Comparison of ENCODE assay signal across 16 cellular contexts in genomic region chr12:131362290-131363211, GRCh38.
DNase-seq lines count a peak whose midpoint lies in the region; ATAC-seq and TF ChIP-seq lines count a peak whose summit lies in the region.
"Had no signal": no experiment of that assay in that cellular context is flagged by ENCODE, and none has a peak within 500 bp of the region (broad histone marks: within the 10 kb centered on the region; RNA-seq: fewer than 3 reads in every experiment).

No MANE protein-coding gene starts in this region.

- no peak overlapping the region for H3K27ac Mint-ChIP-seq in activated T-helper 17 cell treated with anti-CD3 and anti-CD28 coated beads, Interleukin-2, amount 50 U/mL, for 72 hours
- peak overlapping the region; percentile 34 for H3K27ac Mint-ChIP-seq in neural progenitor cell
- no peak overlapping the region for H3K27ac Mint-ChIP-seq in activated CD4-positive, alpha-beta T cell treated with anti-CD3 and anti-CD28 coated beads for 36 hours
- H3K27ac Mint-ChIP-seq: CD4-positive, CD25-positive, alpha-beta regulatory T cell; GM23338; IgD-negative memory B cell had no signal

- peak; percentile 32 for ATAC-seq in activated T-helper 17 cell treated with anti-CD3 and anti-CD28 coated beads, Interleukin-2, amount 50 U/mL, for 72 hours (replicated peaks)
- ATAC-seq in HG03432 (IDR thresholded peaks at IDR 0.05; ENCODE audit: unreplicated experiment), result no peak
- no peak for ATAC-seq in GM21367 (IDR thresholded peaks at IDR 0.05; ENCODE audit: unreplicated experiment)
- no peak for ATAC-seq in activated CD4-positive, alpha-beta T cell treated with anti-CD3 and anti-CD28 coated beads for 36 hours
- ATAC-seq: GM12878 had no signal

- H3K9me3 ChIP-seq in neural progenitor cell (ENCODE audit: low read depth), result no peaks in the 10 kb centered on the region
- no peaks in the 10 kb centered on the region for H3K9me3 ChIP-seq in smooth muscle cell (replicated peaks; ENCODE audit: low read depth)
- H3K9me3 ChIP-seq: BLaER1 had no signal

- H3F3A ChIP-seq in neural progenitor cell (ENCODE audit: low read depth) (no peaks in the 10 kb centered on the region), smooth muscle cell (ENCODE audit: low read depth) (no peaks in the 10 kb centered on the region)

- H3K27me3 ChIP-seq in neural progenitor cell, result no peaks in the 10 kb centered on the region
- H3K27me3 ChIP-seq in smooth muscle cell (ENCODE audit: low read depth), result no peaks in the 10 kb centered on the region
- H3K27me3 ChIP-seq: BLaER1 had no signal

- H3K27me3 Mint-ChIP-seq in activated T-helper 17 cell treated with anti-CD3 and anti-CD28 coated beads, Interleukin-2, amount 50 U/mL, for 72 hours, result peaks cover 9% of the 10 kb centered on the region
- H3K27me3 Mint-ChIP-seq in neural progenitor cell (ENCODE audit: insufficient read depth, low read depth), result peaks cover 10% of the 10 kb centered on the region
- peaks cover 2% of the 10 kb centered on the region for H3K27me3 Mint-ChIP-seq in activated CD4-positive, alpha-beta T cell treated with anti-CD3 and anti-CD28 coated beads for 36 hours
- H3K27me3 Mint-ChIP-seq: CD4-positive, CD25-positive, alpha-beta regulatory T cell had no signal

- H3K4me2 ChIP-seq in neural progenitor cell (no peak overlapping the region), smooth muscle cell (no peak overlapping the region)
- H3K4me2 ChIP-seq: GM23338 had no signal

- DNase-seq in activated effector memory CD4-positive, alpha-beta T cell treated with anti-CD3 and anti-CD28 coated beads, Interleukin-2, amount 50 U/mL, for 16 hours, result peak; percentile 46
- DNase-seq in activated effector memory CD4-positive, alpha-beta T cell treated with Interleukin-2 at 50 U/mL for 16 hours, result no peak
- DNase-seq in neural progenitor cell (ENCODE audit: low spot score) (no peak), smooth muscle cell (lab: John Stamatoyannopoulos, UW; ENCODE audit: unreplicated experiment) (no peak)
- DNase-seq in activated CD4-positive, alpha-beta T cell treated with anti-CD3 and anti-CD28 coated beads for 36 hours, result no peak
- DNase-seq: AML-193; CD4-positive, CD25-positive, alpha-beta regulatory T cell; H7 had no signal

- H3K9me3 Mint-ChIP-seq in activated T-helper 17 cell treated with anti-CD3 and anti-CD28 coated beads, Interleukin-2, amount 50 U/mL, for 72 hours, result no peaks in the 10 kb centered on the region
- H3K9me3 Mint-ChIP-seq in neural progenitor cell, result peaks cover 3% of the 10 kb centered on the region
- no peaks in the 10 kb centered on the region for H3K9me3 Mint-ChIP-seq in activated CD4-positive, alpha-beta T cell treated with anti-CD3 and anti-CD28 coated beads for 36 hours (ENCODE audit: low read depth)

- H3K36me3 Mint-ChIP-seq in activated T-helper 17 cell treated with anti-CD3 and anti-CD28 coated beads, Interleukin-2, amount 50 U/mL, for 72 hours (ENCODE audit: low read depth), result no peaks in the 10 kb centered on the region
- no peaks in the 10 kb centered on the region for H3K36me3 Mint-ChIP-seq in neural progenitor cell
- H3K36me3 Mint-ChIP-seq in activated CD4-positive, alpha-beta T cell treated with anti-CD3 and anti-CD28 coated beads for 36 hours (ENCODE audit: low read depth), result no peaks in the 10 kb centered on the region
- H3K36me3 Mint-ChIP-seq: CD4-positive, CD25-positive, alpha-beta regulatory T cell; IgD-negative memory B cell had no signal

- no peak for TF ChIP-seq CTCF in neural progenitor cell (IDR thresholded peaks at IDR 0.05)
- no peak for TF ChIP-seq CTCF in smooth muscle cell (IDR thresholded peaks at IDR 0.05; ENCODE audit: borderline replicate concordance, insufficient read depth, poor library complexity, severe bottlenecking)

- intact Hi-C loops in activated CD4-positive, alpha-beta T cell treated with anti-CD3 and anti-CD28 coated beads for 36 hours (cut with DNase I, micrococcal nuclease), result no loop called here

- H4K20me1 ChIP-seq in neural progenitor cell (ENCODE audit: low read depth) (no peaks in the 10 kb centered on the region), smooth muscle cell (ENCODE audit: low read depth) (no peaks in the 10 kb centered on the region)
- H4K20me1 ChIP-seq: BLaER1 had no signal

- no peak overlapping the region for H3K27ac ChIP-seq in neural progenitor cell
- no peak overlapping the region for H3K27ac ChIP-seq in smooth muscle cell (ENCODE audit: low read depth)
- H3K27ac ChIP-seq: 22Rv1, BLaER1 had no signal

- POLR2A ChIA-PET in activated CD4-positive, alpha-beta T cell treated with anti-CD3 and anti-CD28 coated beads for 36 hours (lab: Charles Lee), result no interaction called here

- H3K9ac ChIP-seq in neural progenitor cell (no peak overlapping the region), smooth muscle cell (ENCODE audit: low read depth) (no peak overlapping the region)
- H3K9ac ChIP-seq: BLaER1 had no signal

- H3K4me1 Mint-ChIP-seq in activated T-helper 17 cell treated with anti-CD3 and anti-CD28 coated beads, Interleukin-2, amount 50 U/mL, for 72 hours, result no peaks in the 10 kb centered on the region
- peaks cover 30% of the 10 kb centered on the region for H3K4me1 Mint-ChIP-seq in neural progenitor cell
- H3K4me1 Mint-ChIP-seq in activated CD4-positive, alpha-beta T cell treated with anti-CD3 and anti-CD28 coated beads for 36 hours, result no peaks in the 10 kb centered on the region
- H3K4me1 Mint-ChIP-seq: CD4-positive, CD25-positive, alpha-beta regulatory T cell; IgD-negative memory B cell had no signal

- CTCF ChIA-PET in activated CD4-positive, alpha-beta T cell treated with anti-CD3 and anti-CD28 coated beads for 36 hours (lab: Charles Lee), result interaction anchor here (0.6 to 0.7 kb wide), 2 partner anchors 92 to 247 kb away, joined by 3 read pairs; no protein-coding TSS in a partner anchor

- H3K36me3 ChIP-seq in neural progenitor cell (no peaks in the 10 kb centered on the region), smooth muscle cell (ENCODE audit: low read depth) (no peaks in the 10 kb centered on the region)
- H3K36me3 ChIP-seq: BLaER1 had no signal

- H3K4me3 Mint-ChIP-seq in activated T-helper 17 cell treated with anti-CD3 and anti-CD28 coated beads, Interleukin-2, amount 50 U/mL, for 72 hours, result no peak overlapping the region
- no peak overlapping the region for H3K4me3 Mint-ChIP-seq in neural progenitor cell
- H3K4me3 Mint-ChIP-seq in activated CD4-positive, alpha-beta T cell treated with anti-CD3 and anti-CD28 coated beads for 36 hours, result no peak overlapping the region
- H3K4me3 Mint-ChIP-seq: CD4-positive, CD25-positive, alpha-beta regulatory T cell; GM23338 had no signal

- 87% methylated on average over 12 of the region's 12 CpGs for WGBS in smooth muscle cell (ENCODE audit: low lambda C conversion rate)

- H3K79me2 ChIP-seq in neural progenitor cell (ENCODE audit: low read depth), result no peaks in the 10 kb centered on the region
- H3K79me2 ChIP-seq in smooth muscle cell (ENCODE audit: low read depth), result no peaks in the 10 kb centered on the region

- no peak overlapping the region for H2AFZ ChIP-seq in neural progenitor cell (replicated peaks)
- no peak overlapping the region for H2AFZ ChIP-seq in smooth muscle cell (ENCODE audit: low read depth)
- H2AFZ ChIP-seq: GM23338 had no signal

- H3K4me3 ChIP-seq in neural progenitor cell (no peak overlapping the region), smooth muscle cell (no peak overlapping the region)
- H3K4me3 ChIP-seq: BLaER1, GM12878, GM23338 had no signal

- H3K4me1 ChIP-seq in neural progenitor cell (no peaks in the 10 kb centered on the region), smooth muscle cell (ENCODE audit: low read depth) (no peaks in the 10 kb centered on the region)
